ENCODE assay signal across 16 cellular contexts in the genomic region with DNA sequence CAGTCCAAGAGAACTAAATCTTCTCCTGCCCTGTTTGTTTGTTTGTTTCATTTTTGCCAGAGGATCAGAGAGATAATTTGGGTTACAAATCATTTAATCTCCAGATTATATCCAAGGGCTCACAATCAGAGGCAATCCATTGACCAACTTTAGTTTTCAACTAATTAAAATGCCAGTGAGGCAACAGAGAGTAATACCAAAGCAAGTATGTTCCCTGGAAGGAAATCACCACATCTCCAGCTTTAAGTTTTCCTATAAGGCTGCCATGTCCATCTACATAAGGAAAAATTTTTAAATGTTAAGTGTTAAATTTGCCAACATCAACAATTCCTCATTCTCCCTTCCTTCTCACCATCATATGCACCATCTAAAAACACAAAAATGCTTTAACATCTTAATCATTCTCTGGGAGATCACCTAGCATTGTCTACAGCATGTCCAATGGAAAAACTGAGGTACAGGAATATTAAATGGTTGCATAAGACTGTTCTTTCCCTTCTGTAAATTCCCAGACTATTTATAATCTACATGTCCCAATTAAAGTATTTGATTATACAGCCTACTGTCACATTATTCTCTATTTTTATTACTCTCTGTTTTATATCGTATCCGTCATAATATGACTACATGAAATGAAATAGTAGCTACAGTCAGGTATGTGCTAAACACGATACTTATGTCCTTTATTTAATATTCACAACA. TPM values are rescaled to one million over a fixed set of nuclear protein-coding genes. Genes with fewer than 3 reads are reported as not detected.
DNase-seq lines count a peak whose midpoint lies in the region; ATAC-seq, FAIRE-seq and TF ChIP-seq lines count a peak whose summit lies in the region.
"Had no signal": no experiment of that assay in that cellular context is flagged by ENCODE, and none has a peak within 500 bp of the region (broad histone marks: within the 10 kb centered on the region; RNA-seq: fewer than 3 reads in every experiment).

No MANE protein-coding gene starts in this region.

- no peak overlapping the region for H3K27ac ChIP-seq in right cardiac atrium (ENCODE audit: low read length)
- H3K27ac ChIP-seq in pancreas, result peak overlapping the region; percentile 11 to 81 (median 58)
- peak overlapping the region; percentile 38 for H3K27ac ChIP-seq in urinary bladder (ENCODE audit: low read depth)
- H3K27ac ChIP-seq in CD8-positive, alpha-beta memory T cell (ENCODE audit: low read depth, low read length), result no peak overlapping the region
- H3K27ac ChIP-seq: parathyroid adenoma had no signal

- DNase-seq in Right ventricle myocardium superior (no peak), right cardiac atrium (no peak), fibroblast of gingiva (ENCODE audit: low read depth) (peak; percentile 46), pancreas (no peak), CD14-positive monocyte (ENCODE audit: low spot score) (no peak)
- DNase-seq in CD8-positive, alpha-beta memory T cell, result no peak
- DNase-seq: activated naive CD4-positive, alpha-beta T cell treated with anti-CD3 and anti-CD28 coated beads, Interleukin-2, amount 50 U/mL, for 16 hours; COR-L47; NCI-H2029; NCI-H774; SHP77 treated with DMSO at 0.1 percent for 48 hours; stimulated activated naive CD8-positive, alpha-beta T cell treated with anti-CD3 and anti-CD28 coated beads, Interleukin-15, amount 100 ng/mL, for 72 hours had no signal

- no peak overlapping the region for H3K4me3 ChIP-seq in right cardiac atrium (ENCODE audit: low read length)
- H3K4me3 ChIP-seq in pancreas, result no peak overlapping the region
- no peak overlapping the region for H3K4me3 ChIP-seq in urinary bladder (ENCODE audit: low read depth, low read length)
- no peak overlapping the region for H3K4me3 ChIP-seq in CD8-positive, alpha-beta memory T cell (ENCODE audit: low read length)

- H3K27me3 ChIP-seq in right cardiac atrium (ENCODE audit: control insufficient read depth, insufficient read depth) (no peaks in the 10 kb centered on the region), pancreas (no peaks in the 10 kb centered on the region)
- H3K27me3 ChIP-seq in CD8-positive, alpha-beta memory T cell (ENCODE audit: insufficient read depth, low read length, poor library complexity, severe bottlenecking), result no peaks in the 10 kb centered on the region

- H3K4me3 Mint-ChIP-seq in CD14-positive monocyte, result no peak overlapping the region
- H3K4me3 Mint-ChIP-seq in CD8-positive, alpha-beta memory T cell, result no peak overlapping the region
- H3K4me3 Mint-ChIP-seq: memory B cell; stimulated activated naive CD8-positive, alpha-beta T cell treated with anti-CD3 and anti-CD28 coated beads, Interleukin-15, amount 100 ng/mL, for 72 hours had no signal

- H3K27ac Mint-ChIP-seq in CD14-positive monocyte, result no peak overlapping the region
- H3K27ac Mint-ChIP-seq in CD8-positive, alpha-beta memory T cell, result peak overlapping the region in 1 of 8 donors; percentile 2
- H3K27ac Mint-ChIP-seq: memory B cell had no signal

- H3K9me3 Mint-ChIP-seq in CD14-positive monocyte, result no peaks in the 10 kb centered on the region
- no peaks in the 10 kb centered on the region for H3K9me3 Mint-ChIP-seq in CD8-positive, alpha-beta memory T cell
- H3K9me3 Mint-ChIP-seq: memory B cell; stimulated activated naive CD8-positive, alpha-beta T cell treated with anti-CD3 and anti-CD28 coated beads, Interleukin-15, amount 100 ng/mL, for 72 hours had no signal

- peaks cover 0 to 3% (median 2%) of the 10 kb centered on the region in 3 donors for H3K27me3 Mint-ChIP-seq in CD14-positive monocyte (ENCODE audit: low read depth in 3 of 3)
- no peaks in the 10 kb centered on the region for H3K27me3 Mint-ChIP-seq in CD8-positive, alpha-beta memory T cell
- H3K27me3 Mint-ChIP-seq: memory B cell; stimulated activated naive CD8-positive, alpha-beta T cell treated with anti-CD3 and anti-CD28 coated beads, Interleukin-15, amount 100 ng/mL, for 72 hours had no signal

- POLR2A ChIA-PET in CD8-positive, alpha-beta memory T cell (lab: Charles Lee), result no interaction called here

- no peaks in the 10 kb centered on the region for H3K9me3 ChIP-seq in right cardiac atrium (ENCODE audit: control insufficient read depth, low read length)
- no peaks in the 10 kb centered on the region for H3K9me3 ChIP-seq in pancreas
- H3K9me3 ChIP-seq in CD8-positive, alpha-beta memory T cell (ENCODE audit: low read length), result no peaks in the 10 kb centered on the region

- peaks cover 5% of the 10 kb centered on the region for H3K4me1 ChIP-seq in right cardiac atrium (ENCODE audit: control insufficient read depth, insufficient read depth, low read length)
- H3K4me1 ChIP-seq in pancreas, result peaks cover 16 to 39% (median 27%) of the 10 kb centered on the region in 3 donors
- peaks cover 2% of the 10 kb centered on the region for H3K4me1 ChIP-seq in urinary bladder (ENCODE audit: insufficient read depth)
- no peaks in the 10 kb centered on the region for H3K4me1 ChIP-seq in CD8-positive, alpha-beta memory T cell (ENCODE audit: insufficient read depth, low read length)

- 61% methylated on average over 3 of the region's 3 CpGs for whole genome bisulfite sequencing in right cardiac atrium
- WGBS in pancreas, 2 donors, result 43 to 51% methylated on average over 3 of the region's 3 CpGs
- WGBS in urinary bladder, result 52% methylated on average over 3 of the region's 3 CpGs

- H3K4me1 Mint-ChIP-seq in CD14-positive monocyte, result peaks cover 8% of the 10 kb centered on the region
- no peaks in the 10 kb centered on the region for H3K4me1 Mint-ChIP-seq in CD8-positive, alpha-beta memory T cell
- H3K4me1 Mint-ChIP-seq: memory B cell; stimulated activated naive CD8-positive, alpha-beta T cell treated with anti-CD3 and anti-CD28 coated beads, Interleukin-15, amount 100 ng/mL, for 72 hours had no signal

- H3K36me3 Mint-ChIP-seq in CD14-positive monocyte, result no peaks in the 10 kb centered on the region
- peaks cover 0 to 6% (median 1%) of the 10 kb centered on the region in 3 donors for H3K36me3 Mint-ChIP-seq in CD8-positive, alpha-beta memory T cell
- H3K36me3 Mint-ChIP-seq: memory B cell had no signal

- peak; percentile 24 for ATAC-seq in Right ventricle myocardium superior (ENCODE audit: poor library complexity)
- no peak for ATAC-seq in right cardiac atrium
- peak in 2 of 4 donors; percentile 2 to 5 for ATAC-seq in pancreas
- ATAC-seq in HG03457 (IDR thresholded peaks at IDR 0.05; ENCODE audit: unreplicated experiment), result no peak
- ATAC-seq: stimulated activated naive CD8-positive, alpha-beta T cell treated with anti-CD3 and anti-CD28 coated beads, Interleukin-15, amount 100 ng/mL, for 72 hours had no signal

- intact Hi-C loops in Right ventricle myocardium superior (cut with DNase I) (no loop called here), right cardiac atrium (cut with DNase I) (no loop called here), pancreas (cut with DNase I) (no loop called here), CD14-positive monocyte (cut with micrococcal nuclease) (no loop called here)

- no peak for TF ChIP-seq CTCF in pancreas (IDR thresholded peaks at IDR 0.05)
- TF ChIP-seq CTCF in CD14-positive monocyte (IDR thresholded peaks at IDR 0.05), result no peak

- peak; percentile 29 for FAIRE-seq in pancreas (lab: Jason Lieb, UNC)

- CTCF ChIA-PET in CD8-positive, alpha-beta memory T cell (lab: Charles Lee), result no interaction called here

- H3K36me3 ChIP-seq in pancreas (no peaks in the 10 kb centered on the region), urinary bladder (ENCODE audit: insufficient read depth) (no peaks in the 10 kb centered on the region)
- no peaks in the 10 kb centered on the region for H3K36me3 ChIP-seq in CD8-positive, alpha-beta memory T cell (ENCODE audit: insufficient read depth, low read length)

RNA-seq across cellular contexts. Expression of a gene that starts 14.1 kb away (rescaled TPM):
- total RNA-seq in Right ventricle myocardium superior, result 22.5 TPM
- 10 to 100 TPM; 23.5 to 65.6 (median 24.0) TPM for total RNA-seq in right cardiac atrium
- 7.5 TPM for polyA plus RNA-seq in right cardiac atrium
- total RNA-seq in pancreas, result 10 to 100 TPM; 14.8 to 49.9 (median 27.4) TPM
- polyA plus RNA-seq in pancreas, result 10 to 100 TPM; 12.1 to 15.6 TPM
- total RNA-seq in urinary bladder, result 26.4 TPM
- polyA plus RNA-seq in urinary bladder, result 23.8 TPM
- under 1 TPM; 0.28 to 0.55 TPM for polyA plus RNA-seq in CD14-positive monocyte
- 10 to 100 TPM; 10.5 to 11.9 TPM for total RNA-seq in CD8-positive, alpha-beta memory T cell
- polyA plus RNA-seq in CD8-positive, alpha-beta memory T cell, result 1.5 TPM

Comparison
In these comparisons a context has a peak if more than half of its experiments do, and no peak if none do; other contexts are left out.
1. H3K27ac ChIP-seq: peak in pancreas (4 of 4) and urinary bladder (single experiment); none in right cardiac atrium (single experiment) and CD8-positive, alpha-beta memory T cell (single experiment).